2 cellular contexts compared by ENCODE assay signal in the genomic region with DNA sequence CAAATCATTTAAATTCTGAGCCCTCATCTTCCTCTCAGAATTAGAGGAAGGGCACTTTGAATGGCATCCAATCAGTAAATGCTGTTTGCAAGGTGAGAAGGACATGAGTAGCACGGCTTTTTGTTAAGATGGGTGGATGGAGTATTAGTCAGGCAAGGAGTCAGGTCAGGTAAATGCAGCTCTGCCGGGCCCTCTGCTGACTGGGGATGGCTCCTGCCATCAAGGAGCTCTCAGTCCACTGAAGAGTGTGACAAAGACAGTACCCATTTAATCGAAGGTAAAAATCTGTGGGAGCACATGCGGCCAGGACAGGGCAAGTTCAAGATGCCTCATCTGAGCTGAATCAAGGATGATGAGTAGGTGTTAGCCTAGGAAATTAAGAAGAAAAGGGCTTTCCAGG.
TF ChIP-seq lines count a peak whose summit lies in the region.

No MANE protein-coding gene starts in this region.

TF ChIP-seq in GM23338, 12 proteins besides CTCF, POLR2A, EP300 and RAD21 (continued from another document):
- TF ChIP-seq, protein P1, sequence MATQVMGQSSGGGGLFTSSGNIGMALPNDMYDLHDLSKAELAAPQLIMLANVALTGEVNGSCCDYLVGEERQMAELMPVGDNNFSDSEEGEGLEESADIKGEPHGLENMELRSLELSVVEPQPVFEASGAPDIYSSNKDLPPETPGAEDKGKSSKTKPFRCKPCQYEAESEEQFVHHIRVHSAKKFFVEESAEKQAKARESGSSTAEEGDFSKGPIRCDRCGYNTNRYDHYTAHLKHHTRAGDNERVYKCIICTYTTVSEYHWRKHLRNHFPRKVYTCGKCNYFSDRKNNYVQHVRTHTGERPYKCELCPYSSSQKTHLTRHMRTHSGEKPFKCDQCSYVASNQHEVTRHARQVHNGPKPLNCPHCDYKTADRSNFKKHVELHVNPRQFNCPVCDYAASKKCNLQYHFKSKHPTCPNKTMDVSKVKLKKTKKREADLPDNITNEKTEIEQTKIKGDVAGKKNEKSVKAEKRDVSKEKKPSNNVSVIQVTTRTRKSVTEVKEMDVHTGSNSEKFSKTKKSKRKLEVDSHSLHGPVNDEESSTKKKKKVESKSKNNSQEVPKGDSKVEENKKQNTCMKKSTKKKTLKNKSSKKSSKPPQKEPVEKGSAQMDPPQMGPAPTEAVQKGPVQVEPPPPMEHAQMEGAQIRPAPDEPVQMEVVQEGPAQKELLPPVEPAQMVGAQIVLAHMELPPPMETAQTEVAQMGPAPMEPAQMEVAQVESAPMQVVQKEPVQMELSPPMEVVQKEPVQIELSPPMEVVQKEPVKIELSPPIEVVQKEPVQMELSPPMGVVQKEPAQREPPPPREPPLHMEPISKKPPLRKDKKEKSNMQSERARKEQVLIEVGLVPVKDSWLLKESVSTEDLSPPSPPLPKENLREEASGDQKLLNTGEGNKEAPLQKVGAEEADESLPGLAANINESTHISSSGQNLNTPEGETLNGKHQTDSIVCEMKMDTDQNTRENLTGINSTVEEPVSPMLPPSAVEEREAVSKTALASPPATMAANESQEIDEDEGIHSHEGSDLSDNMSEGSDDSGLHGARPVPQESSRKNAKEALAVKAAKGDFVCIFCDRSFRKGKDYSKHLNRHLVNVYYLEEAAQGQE (IDR thresholded peaks at IDR 0.05; ENCODE audit: unreplicated experiment): no peak
- TF ChIP-seq ZNF331 (CRISPR knock-in tag; IDR thresholded peaks at IDR 0.05; ENCODE audit: low read depth) (no peak), EZH2phosphoT487 (IDR thresholded peaks at IDR 0.05; ENCODE audit: unreplicated experiment) (no peak), JUNB (IDR thresholded peaks at IDR 0.05; ENCODE audit: unreplicated experiment) (no peak), NANOG (IDR thresholded peaks at IDR 0.05; ENCODE audit: borderline replicate concordance) (no peak), POLR2AphosphoS5 (IDR thresholded peaks at IDR 0.05; ENCODE audit: low read depth) (no peak), EZH2 (IDR thresholded peaks at IDR 0.05; ENCODE audit: low read depth, unreplicated experiment) (no peak)
- TF ChIP-seq, protein P2, sequence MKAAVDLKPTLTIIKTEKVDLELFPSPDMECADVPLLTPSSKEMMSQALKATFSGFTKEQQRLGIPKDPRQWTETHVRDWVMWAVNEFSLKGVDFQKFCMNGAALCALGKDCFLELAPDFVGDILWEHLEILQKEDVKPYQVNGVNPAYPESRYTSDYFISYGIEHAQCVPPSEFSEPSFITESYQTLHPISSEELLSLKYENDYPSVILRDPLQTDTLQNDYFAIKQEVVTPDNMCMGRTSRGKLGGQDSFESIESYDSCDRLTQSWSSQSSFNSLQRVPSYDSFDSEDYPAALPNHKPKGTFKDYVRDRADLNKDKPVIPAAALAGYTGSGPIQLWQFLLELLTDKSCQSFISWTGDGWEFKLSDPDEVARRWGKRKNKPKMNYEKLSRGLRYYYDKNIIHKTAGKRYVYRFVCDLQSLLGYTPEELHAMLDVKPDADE (IDR thresholded peaks at IDR 0.05): no peak
- TF ChIP-seq, protein P3, sequence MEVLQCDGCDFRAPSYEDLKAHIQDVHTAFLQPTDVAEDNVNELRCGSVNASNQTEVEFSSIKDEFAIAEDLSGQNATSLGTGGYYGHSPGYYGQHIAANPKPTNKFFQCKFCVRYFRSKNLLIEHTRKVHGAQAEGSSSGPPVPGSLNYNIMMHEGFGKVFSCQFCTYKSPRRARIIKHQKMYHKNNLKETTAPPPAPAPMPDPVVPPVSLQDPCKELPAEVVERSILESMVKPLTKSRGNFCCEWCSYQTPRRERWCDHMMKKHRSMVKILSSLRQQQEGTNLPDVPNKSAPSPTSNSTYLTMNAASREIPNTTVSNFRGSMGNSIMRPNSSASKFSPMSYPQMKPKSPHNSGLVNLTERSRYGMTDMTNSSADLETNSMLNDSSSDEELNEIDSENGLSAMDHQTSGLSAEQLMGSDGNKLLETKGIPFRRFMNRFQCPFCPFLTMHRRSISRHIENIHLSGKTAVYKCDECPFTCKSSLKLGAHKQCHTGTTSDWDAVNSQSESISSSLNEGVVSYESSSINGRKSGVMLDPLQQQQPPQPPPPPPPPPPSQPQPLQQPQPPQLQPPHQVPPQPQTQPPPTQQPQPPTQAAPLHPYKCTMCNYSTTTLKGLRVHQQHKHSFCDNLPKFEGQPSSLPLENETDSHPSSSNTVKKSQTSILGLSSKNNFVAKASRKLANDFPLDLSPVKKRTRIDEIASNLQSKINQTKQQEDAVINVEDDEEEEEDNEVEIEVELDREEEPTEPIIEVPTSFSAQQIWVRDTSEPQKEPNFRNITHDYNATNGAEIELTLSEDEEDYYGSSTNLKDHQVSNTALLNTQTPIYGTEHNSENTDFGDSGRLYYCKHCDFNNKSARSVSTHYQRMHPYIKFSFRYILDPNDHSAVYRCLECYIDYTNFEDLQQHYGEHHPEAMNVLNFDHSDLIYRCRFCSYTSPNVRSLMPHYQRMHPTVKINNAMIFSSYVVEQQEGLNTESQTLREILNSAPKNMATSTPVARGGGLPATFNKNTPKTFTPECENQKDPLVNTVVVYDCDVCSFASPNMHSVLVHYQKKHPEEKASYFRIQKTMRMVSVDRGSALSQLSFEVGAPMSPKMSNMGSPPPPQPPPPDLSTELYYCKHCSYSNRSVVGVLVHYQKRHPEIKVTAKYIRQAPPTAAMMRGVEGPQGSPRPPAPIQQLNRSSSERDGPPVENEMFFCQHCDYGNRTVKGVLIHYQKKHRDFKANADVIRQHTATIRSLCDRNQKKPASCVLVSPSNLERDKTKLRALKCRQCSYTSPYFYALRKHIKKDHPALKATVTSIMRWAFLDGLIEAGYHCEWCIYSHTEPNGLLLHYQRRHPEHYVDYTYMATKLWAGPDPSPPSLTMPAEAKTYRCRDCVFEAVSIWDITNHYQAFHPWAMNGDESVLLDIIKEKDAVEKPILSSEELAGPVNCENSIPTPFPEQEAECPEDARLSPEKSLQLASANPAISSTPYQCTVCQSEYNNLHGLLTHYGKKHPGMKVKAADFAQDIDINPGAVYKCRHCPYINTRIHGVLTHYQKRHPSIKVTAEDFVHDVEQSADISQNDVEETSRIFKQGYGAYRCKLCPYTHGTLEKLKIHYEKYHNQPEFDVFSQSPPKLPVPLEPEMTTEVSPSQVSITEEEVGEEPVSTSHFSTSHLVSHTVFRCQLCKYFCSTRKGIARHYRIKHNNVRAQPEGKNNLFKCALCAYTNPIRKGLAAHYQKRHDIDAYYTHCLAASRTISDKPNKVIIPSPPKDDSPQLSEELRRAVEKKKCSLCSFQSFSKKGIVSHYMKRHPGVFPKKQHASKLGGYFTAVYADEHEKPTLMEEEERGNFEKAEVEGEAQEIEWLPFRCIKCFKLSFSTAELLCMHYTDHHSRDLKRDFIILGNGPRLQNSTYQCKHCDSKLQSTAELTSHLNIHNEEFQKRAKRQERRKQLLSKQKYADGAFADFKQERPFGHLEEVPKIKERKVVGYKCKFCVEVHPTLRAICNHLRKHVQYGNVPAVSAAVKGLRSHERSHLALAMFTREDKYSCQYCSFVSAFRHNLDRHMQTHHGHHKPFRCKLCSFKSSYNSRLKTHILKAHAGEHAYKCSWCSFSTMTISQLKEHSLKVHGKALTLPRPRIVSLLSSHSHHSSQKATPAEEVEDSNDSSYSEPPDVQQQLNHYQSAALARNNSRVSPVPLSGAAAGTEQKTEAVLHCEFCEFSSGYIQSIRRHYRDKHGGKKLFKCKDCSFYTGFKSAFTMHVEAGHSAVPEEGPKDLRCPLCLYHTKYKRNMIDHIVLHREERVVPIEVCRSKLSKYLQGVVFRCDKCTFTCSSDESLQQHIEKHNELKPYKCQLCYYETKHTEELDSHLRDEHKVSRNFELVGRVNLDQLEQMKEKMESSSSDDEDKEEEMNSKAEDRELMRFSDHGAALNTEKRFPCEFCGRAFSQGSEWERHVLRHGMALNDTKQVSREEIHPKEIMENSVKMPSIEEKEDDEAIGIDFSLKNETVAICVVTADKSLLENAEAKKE (CRISPR knock-in tag; IDR thresholded peaks at IDR 0.05): no peak

TF ChIP-seq in H1, 55 proteins besides CTCF, POLR2A, EP300 and RAD21 (continued from another document):
- TF ChIP-seq, protein P4, sequence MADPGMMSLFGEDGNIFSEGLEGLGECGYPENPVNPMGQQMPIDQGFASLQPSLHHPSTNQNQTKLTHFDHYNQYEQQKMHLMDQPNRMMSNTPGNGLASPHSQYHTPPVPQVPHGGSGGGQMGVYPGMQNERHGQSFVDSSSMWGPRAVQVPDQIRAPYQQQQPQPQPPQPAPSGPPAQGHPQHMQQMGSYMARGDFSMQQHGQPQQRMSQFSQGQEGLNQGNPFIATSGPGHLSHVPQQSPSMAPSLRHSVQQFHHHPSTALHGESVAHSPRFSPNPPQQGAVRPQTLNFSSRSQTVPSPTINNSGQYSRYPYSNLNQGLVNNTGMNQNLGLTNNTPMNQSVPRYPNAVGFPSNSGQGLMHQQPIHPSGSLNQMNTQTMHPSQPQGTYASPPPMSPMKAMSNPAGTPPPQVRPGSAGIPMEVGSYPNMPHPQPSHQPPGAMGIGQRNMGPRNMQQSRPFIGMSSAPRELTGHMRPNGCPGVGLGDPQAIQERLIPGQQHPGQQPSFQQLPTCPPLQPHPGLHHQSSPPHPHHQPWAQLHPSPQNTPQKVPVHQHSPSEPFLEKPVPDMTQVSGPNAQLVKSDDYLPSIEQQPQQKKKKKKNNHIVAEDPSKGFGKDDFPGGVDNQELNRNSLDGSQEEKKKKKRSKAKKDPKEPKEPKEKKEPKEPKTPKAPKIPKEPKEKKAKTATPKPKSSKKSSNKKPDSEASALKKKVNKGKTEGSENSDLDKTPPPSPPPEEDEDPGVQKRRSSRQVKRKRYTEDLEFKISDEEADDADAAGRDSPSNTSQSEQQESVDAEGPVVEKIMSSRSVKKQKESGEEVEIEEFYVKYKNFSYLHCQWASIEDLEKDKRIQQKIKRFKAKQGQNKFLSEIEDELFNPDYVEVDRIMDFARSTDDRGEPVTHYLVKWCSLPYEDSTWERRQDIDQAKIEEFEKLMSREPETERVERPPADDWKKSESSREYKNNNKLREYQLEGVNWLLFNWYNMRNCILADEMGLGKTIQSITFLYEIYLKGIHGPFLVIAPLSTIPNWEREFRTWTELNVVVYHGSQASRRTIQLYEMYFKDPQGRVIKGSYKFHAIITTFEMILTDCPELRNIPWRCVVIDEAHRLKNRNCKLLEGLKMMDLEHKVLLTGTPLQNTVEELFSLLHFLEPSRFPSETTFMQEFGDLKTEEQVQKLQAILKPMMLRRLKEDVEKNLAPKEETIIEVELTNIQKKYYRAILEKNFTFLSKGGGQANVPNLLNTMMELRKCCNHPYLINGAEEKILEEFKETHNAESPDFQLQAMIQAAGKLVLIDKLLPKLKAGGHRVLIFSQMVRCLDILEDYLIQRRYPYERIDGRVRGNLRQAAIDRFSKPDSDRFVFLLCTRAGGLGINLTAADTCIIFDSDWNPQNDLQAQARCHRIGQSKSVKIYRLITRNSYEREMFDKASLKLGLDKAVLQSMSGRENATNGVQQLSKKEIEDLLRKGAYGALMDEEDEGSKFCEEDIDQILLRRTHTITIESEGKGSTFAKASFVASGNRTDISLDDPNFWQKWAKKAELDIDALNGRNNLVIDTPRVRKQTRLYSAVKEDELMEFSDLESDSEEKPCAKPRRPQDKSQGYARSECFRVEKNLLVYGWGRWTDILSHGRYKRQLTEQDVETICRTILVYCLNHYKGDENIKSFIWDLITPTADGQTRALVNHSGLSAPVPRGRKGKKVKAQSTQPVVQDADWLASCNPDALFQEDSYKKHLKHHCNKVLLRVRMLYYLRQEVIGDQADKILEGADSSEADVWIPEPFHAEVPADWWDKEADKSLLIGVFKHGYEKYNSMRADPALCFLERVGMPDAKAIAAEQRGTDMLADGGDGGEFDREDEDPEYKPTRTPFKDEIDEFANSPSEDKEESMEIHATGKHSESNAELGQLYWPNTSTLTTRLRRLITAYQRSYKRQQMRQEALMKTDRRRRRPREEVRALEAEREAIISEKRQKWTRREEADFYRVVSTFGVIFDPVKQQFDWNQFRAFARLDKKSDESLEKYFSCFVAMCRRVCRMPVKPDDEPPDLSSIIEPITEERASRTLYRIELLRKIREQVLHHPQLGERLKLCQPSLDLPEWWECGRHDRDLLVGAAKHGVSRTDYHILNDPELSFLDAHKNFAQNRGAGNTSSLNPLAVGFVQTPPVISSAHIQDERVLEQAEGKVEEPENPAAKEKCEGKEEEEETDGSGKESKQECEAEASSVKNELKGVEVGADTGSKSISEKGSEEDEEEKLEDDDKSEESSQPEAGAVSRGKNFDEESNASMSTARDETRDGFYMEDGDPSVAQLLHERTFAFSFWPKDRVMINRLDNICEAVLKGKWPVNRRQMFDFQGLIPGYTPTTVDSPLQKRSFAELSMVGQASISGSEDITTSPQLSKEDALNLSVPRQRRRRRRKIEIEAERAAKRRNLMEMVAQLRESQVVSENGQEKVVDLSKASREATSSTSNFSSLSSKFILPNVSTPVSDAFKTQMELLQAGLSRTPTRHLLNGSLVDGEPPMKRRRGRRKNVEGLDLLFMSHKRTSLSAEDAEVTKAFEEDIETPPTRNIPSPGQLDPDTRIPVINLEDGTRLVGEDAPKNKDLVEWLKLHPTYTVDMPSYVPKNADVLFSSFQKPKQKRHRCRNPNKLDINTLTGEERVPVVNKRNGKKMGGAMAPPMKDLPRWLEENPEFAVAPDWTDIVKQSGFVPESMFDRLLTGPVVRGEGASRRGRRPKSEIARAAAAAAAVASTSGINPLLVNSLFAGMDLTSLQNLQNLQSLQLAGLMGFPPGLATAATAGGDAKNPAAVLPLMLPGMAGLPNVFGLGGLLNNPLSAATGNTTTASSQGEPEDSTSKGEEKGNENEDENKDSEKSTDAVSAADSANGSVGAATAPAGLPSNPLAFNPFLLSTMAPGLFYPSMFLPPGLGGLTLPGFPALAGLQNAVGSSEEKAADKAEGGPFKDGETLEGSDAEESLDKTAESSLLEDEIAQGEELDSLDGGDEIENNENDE (IDR thresholded peaks at IDR 0.05; ENCODE audit: insufficient replicate concordance, low read length): no peak
- TF ChIP-seq SAP30 (IDR thresholded peaks at IDR 0.05; ENCODE audit: insufficient read depth, insufficient replicate concordance, low read length) (no peak), KDM4A (IDR thresholded peaks at IDR 0.05; ENCODE audit: low read depth, low read length, severe bottlenecking) (no peak), SRF (IDR thresholded peaks at IDR 0.05; ENCODE audit: low read depth, low read length) (no peak)
